8 cellular contexts compared by ENCODE assay signal in the genomic region with DNA sequence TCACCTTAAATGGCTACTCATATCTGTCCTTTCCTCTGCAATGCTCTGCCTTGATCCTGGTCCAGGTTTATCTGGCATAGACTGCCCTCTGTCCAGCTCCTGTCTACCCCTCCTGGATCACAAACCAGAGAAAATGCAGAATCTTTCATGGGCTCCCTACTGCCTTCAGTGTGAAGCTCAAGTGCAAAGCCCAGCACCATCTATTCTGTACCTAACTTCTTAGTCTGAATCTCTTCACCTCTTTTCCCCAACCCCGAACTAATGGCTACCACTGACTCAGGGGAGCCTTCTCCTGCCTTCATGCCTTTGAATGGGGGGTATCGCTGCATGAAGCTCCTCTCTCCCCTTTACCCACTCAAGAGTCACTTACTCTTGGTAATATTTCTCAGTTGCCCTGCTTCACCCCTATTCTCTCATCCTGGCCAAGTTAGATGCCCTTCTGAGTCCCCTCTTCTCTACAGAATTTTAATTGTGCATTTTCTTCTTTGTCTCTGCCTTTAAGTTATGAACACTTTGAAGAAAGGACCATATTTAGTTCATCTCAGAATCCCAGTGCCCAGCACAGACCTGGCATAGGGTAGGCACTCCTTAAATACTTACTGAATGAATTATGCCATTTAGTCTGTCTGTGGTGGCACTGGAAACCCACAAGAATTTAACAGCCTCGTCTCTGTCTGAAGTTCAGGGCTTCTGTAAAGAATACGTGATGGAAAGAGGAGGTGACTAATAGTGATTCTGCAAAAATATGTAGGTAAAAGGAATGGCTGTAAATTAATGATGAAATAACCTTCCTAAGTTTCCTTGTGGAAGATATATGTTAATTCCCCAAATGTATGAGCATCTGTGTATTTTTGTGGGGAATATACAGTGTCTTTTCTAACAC.
DNase-seq lines count a peak whose midpoint lies in the region; ATAC-seq and TF ChIP-seq lines count a peak whose summit lies in the region.

No MANE protein-coding gene starts in this region.

- H3K27me3 Mint-ChIP-seq in activated T-helper 17 cell treated with anti-CD3 and anti-CD28 coated beads, Interleukin-2, amount 50 U/mL, for 72 hours = no peaks in the 10 kb centered on the region

- no peak overlapping the region; the same call in 1 of the 2 replicates for H3K27ac ChIP-seq in IMR-90 (ENCODE audit: insufficient read depth, low read length)
- H3K27ac ChIP-seq in spleen = peak overlapping the region in 2 of 8 donors; percentile 16 to 78
- H3K27ac ChIP-seq in testis = no peak overlapping the region

- BruUV-seq in IMR-90 (replicated peaks; lab: Mats Ljungman, UMichigan) = no TSS peak

- peak overlapping the region; percentile 79; the same call in 1 of the 2 replicates for H2AK5ac ChIP-seq in IMR-90 (ENCODE audit: low read depth, low read length)

- peak overlapping the region; percentile 59 to 76; a peak in 3 of 4 replicates for H4K8ac ChIP-seq in IMR-90 (ENCODE audit: low read depth in 2 of 2, low read length in 2 of 2)

- H2AFZ ChIP-seq in IMR-90 (replicated peaks; ENCODE audit: low read length, poor library complexity) = no peak overlapping the region

- no peak for TF ChIP-seq POLR2A in IMR-90 (IDR thresholded peaks at IDR 0.05; ENCODE audit: low read depth, low read length)
- no peak for TF ChIP-seq POLR2A in spleen (IDR thresholded peaks at IDR 0.05)
- no peak for TF ChIP-seq POLR2A in testis (IDR thresholded peaks at IDR 0.05)

- peak overlapping the region; percentile 92 for H2BK20ac ChIP-seq in IMR-90 (ENCODE audit: low read depth, low read length)

- H2BK15ac ChIP-seq in IMR-90 (ENCODE audit: low read depth, low read length) = peak overlapping the region; percentile 80; the same call in 2 of the 3 replicates

- in situ Hi-C loops in IMR-90 (cut with MboI; ENCODE audit: low sequenced_read_pairs) = no loop called here

- no peaks in the 10 kb centered on the region for H3K79me1 ChIP-seq in IMR-90 (ENCODE audit: low read depth in 1 of 2, low read length in 2 of 2)

- peak overlapping the region; percentile 80 for H3K27ac Mint-ChIP-seq in activated T-helper 17 cell treated with anti-CD3 and anti-CD28 coated beads, Interleukin-2, amount 50 U/mL, for 72 hours

- WGBS in IMR-90 (ENCODE audit: extremely low coverage in 2 of 2, insufficient read length in 1 of 2), 2 experiments = no CpG with 5 or more reads among the region's 4 CpGs
- 62 to 69% (median 65%) methylated on average over 4 of the region's 4 CpGs for WGBS in spleen, 5 donors
- 82 to 83% methylated on average over 4 of the region's 4 CpGs for WGBS in testis, 2 donors

- H3K4me1 ChIP-seq in IMR-90 (ENCODE audit: control insufficient read depth, insufficient read depth, low read length) = peaks cover 14% of the 10 kb centered on the region; the same call in 1 of the 2 replicates
- H3K4me1 ChIP-seq in spleen = peaks cover 6 to 57% (median 37%) of the 10 kb centered on the region in 6 donors
- peaks cover 11% of the 10 kb centered on the region for H3K4me1 ChIP-seq in testis

- peak; percentile 59 for ATAC-seq in IMR-90 (ENCODE audit: low read depth)
- ATAC-seq in activated T-helper 17 cell treated with anti-CD3 and anti-CD28 coated beads, Interleukin-2, amount 50 U/mL, for 72 hours (replicated peaks) = peak; percentile 86

- H4K91ac ChIP-seq in IMR-90 (ENCODE audit: insufficient read depth, low read depth, low read length) = peak overlapping the region; percentile 81

- DNase-seq in BJ (ENCODE audit: low read depth) (peak; percentile 47), IMR-90 (peak; percentile 77), kidney epithelial cell (ENCODE audit: low read depth) (peak; percentile 96), spleen (no peak), testis (no peak), midbrain (lab: John Stamatoyannopoulos, UW) (no peak)
- DNase-seq in activated effector memory CD4-positive, alpha-beta T cell treated with anti-CD3 and anti-CD28 coated beads, Interleukin-2, amount 50 U/mL, for 16 hours = no peak

- H4K5ac ChIP-seq in IMR-90 (ENCODE audit: low read depth, low read length) = peak overlapping the region; percentile 30; the same call in 1 of the 2 replicates

- CTCF ChIA-PET in BJ (lab: Yijun Ruan, JAX) (no interaction called here), IMR-90 (lab: Yijun Ruan, JAX) (interaction anchor here (0.6 to 0.7 kb wide), 2 partner anchors 43 to 140 kb away, joined by 3 read pairs; no protein-coding TSS in a partner anchor)

- H3K56ac ChIP-seq in IMR-90 (ENCODE audit: extremely low read depth, insufficient read depth, low read length) = peak overlapping the region; percentile 35; the same call in 1 of the 2 replicates

- intact Hi-C loops in IMR-90 (cut with micrococcal nuclease) = no loop called here
- intact Hi-C loops in spleen (cut with DNase I; ENCODE audit: low total_unique reads) = no loop called here
- intact Hi-C loops in testis (cut with DNase I; ENCODE audit: low total_unique reads) = no loop called here

- dilution Hi-C loops in IMR-90 (cut with HindIII; ENCODE audit: low sequenced_read_pairs, unreplicated experiment) = no loop called here

- H3K4me3 Mint-ChIP-seq in activated T-helper 17 cell treated with anti-CD3 and anti-CD28 coated beads, Interleukin-2, amount 50 U/mL, for 72 hours = peak overlapping the region; percentile 62

- peak overlapping the region; percentile 77 for H3K4ac ChIP-seq in IMR-90 (ENCODE audit: low read depth, low read length)

- peak overlapping the region; percentile 6; the same call in 1 of the 2 replicates for H3K4me2 ChIP-seq in IMR-90 (ENCODE audit: low read depth, low read length)

- H3K14ac ChIP-seq in IMR-90 (replicated peaks; ENCODE audit: low read depth, low read length) = peak overlapping the region; percentile 49; the same call in 1 of the 2 replicates

- H3K9ac ChIP-seq in IMR-90 (ENCODE audit: low read depth, low read length) = no peak overlapping the region

- POLR2A ChIA-PET in BJ (lab: Charles Lee) (interaction anchor here (0.6 kb wide), 1 partner anchor 232 kb away, joined by 3 read pairs; no protein-coding TSS in a partner anchor), IMR-90 (lab: Charles Lee; ENCODE audit: unreplicated experiment) (no interaction called here)

- H4K20me1 ChIP-seq in IMR-90 (ENCODE audit: insufficient read depth, low read length) = no peaks in the 10 kb centered on the region

- H3K9me3 ChIP-seq in IMR-90 (ENCODE audit: control insufficient read depth, insufficient read depth, low read length) = no peaks in the 10 kb centered on the region
- peaks cover 0 to 6% (median 0%) of the 10 kb centered on the region in 8 donors for H3K9me3 ChIP-seq in spleen
- no peaks in the 10 kb centered on the region for H3K9me3 ChIP-seq in testis

- H3K4me3 ChIP-seq in BJ (ENCODE audit: low read depth, low read length) (no peak overlapping the region), IMR-90 (ENCODE audit: insufficient read depth, low read depth, low read length) (no peak overlapping the region), kidney epithelial cell (ENCODE audit: low read depth, low read length) (no peak overlapping the region), spleen (no peak overlapping the region), testis (no peak overlapping the region)

- no peak overlapping the region for H2AK9ac ChIP-seq in IMR-90 (replicated peaks; ENCODE audit: low read depth, low read length, poor library complexity)

- 0 out of 2 replicates have a peak overlapping the region, but pooled peaks have one; percentile 61 for H3K23ac ChIP-seq in IMR-90 (ENCODE audit: low read depth, low read length)

- TF ChIP-seq CTCF in BJ (IDR thresholded peaks at IDR 0.05; ENCODE audit: insufficient read depth, low read depth, low read length) = no peak
- TF ChIP-seq CTCF in IMR-90 (conservative IDR thresholded peaks at IDR 0.05; ENCODE audit: low read depth, low read length) = no peak
- TF ChIP-seq CTCF in kidney epithelial cell (IDR thresholded peaks at IDR 0.05; ENCODE audit: insufficient read depth, low read length, poor library complexity, severe bottlenecking) = no peak
- TF ChIP-seq CTCF in spleen (IDR thresholded peaks at IDR 0.05 in 8 of 11, conservative IDR thresholded peaks at IDR 0.05 in 3 of 11) = no peak
- TF ChIP-seq CTCF in testis (IDR thresholded peaks at IDR 0.05) = no peak

- no peak for TF ChIP-seq RAD21 in IMR-90 (IDR thresholded peaks at IDR 0.05; ENCODE audit: low read length)

- H3K9me1 ChIP-seq in IMR-90 (ENCODE audit: insufficient read depth, low read length) = peaks cover 7% of the 10 kb centered on the region; the same call in 1 of the 2 replicates

- H3K36me3 ChIP-seq in BJ (ENCODE audit: control insufficient read depth, insufficient read depth, low read length) (no peaks in the 10 kb centered on the region), IMR-90 (ENCODE audit: control insufficient read depth, insufficient read depth, low read length) (no peaks in the 10 kb centered on the region), kidney epithelial cell (ENCODE audit: control insufficient read depth, insufficient read depth, low read length) (no peaks in the 10 kb centered on the region), spleen (no peaks in the 10 kb centered on the region), testis (ENCODE audit: low read depth, missing control alignments) (no peaks in the 10 kb centered on the region)

- no peaks in the 10 kb centered on the region for H3K27me3 ChIP-seq in BJ (ENCODE audit: control insufficient read depth, insufficient read depth, low read length)
- no peaks in the 10 kb centered on the region for H3K27me3 ChIP-seq in IMR-90 (ENCODE audit: control insufficient read depth, insufficient read depth, low read length)
- H3K27me3 ChIP-seq in kidney epithelial cell (ENCODE audit: control insufficient read depth, insufficient read depth, low read length) = no peaks in the 10 kb centered on the region
- no peaks in the 10 kb centered on the region for H3K27me3 ChIP-seq in spleen (replicated peaks in 1 of 7)
- H3K27me3 ChIP-seq in testis = no peaks in the 10 kb centered on the region

- peak overlapping the region; percentile 52 for H2BK5ac ChIP-seq in IMR-90 (ENCODE audit: low read depth, low read length, poor library complexity, severe bottlenecking)

- no peaks in the 10 kb centered on the region for H3K36me3 Mint-ChIP-seq in activated T-helper 17 cell treated with anti-CD3 and anti-CD28 coated beads, Interleukin-2, amount 50 U/mL, for 72 hours (ENCODE audit: low read depth)

- H3K18ac ChIP-seq in IMR-90 (ENCODE audit: low read depth, low read length) = peak overlapping the region; percentile 34; the same call in 1 of the 2 replicates

- peak overlapping the region; percentile 90 for H2BK120ac ChIP-seq in IMR-90 (ENCODE audit: low read depth, low read length)

- peaks cover 43% of the 10 kb centered on the region for H3K4me1 Mint-ChIP-seq in activated T-helper 17 cell treated with anti-CD3 and anti-CD28 coated beads, Interleukin-2, amount 50 U/mL, for 72 hours

- H3K9me3 Mint-ChIP-seq in activated T-helper 17 cell treated with anti-CD3 and anti-CD28 coated beads, Interleukin-2, amount 50 U/mL, for 72 hours = peaks cover 4% of the 10 kb centered on the region

TF ChIP-seq in IMR-90, 13 proteins besides CTCF, POLR2A, EP300 and RAD21 (continues in another document):
- peak; percentile 56; the same call in 1 of the 2 replicates for TF ChIP-seq CEBPB (IDR thresholded peaks at IDR 0.05; ENCODE audit: low read depth, low read length)
- no peak for TF ChIP-seq SMC3 (IDR thresholded peaks at IDR 0.05; ENCODE audit: low read depth, low read length)
- TF ChIP-seq FOS (IDR thresholded peaks at IDR 0.05; ENCODE audit: low read depth, low read length) = peak; percentile 17; the same call in 1 of the 2 replicates
- TF ChIP-seq NFE2L2 (IDR thresholded peaks at IDR 0.05; ENCODE audit: low read depth, low read length) = peak; percentile 86

Comparison
In these comparisons a context has a peak if more than half of its experiments do, and no peak if none do; other contexts are left out.
1. DNase-seq: peak in BJ (single experiment), IMR-90 (single experiment) and kidney epithelial cell (single experiment); none in spleen (single experiment), testis (single experiment), midbrain (single experiment) and activated effector memory CD4-positive, alpha-beta T cell treated with anti-CD3 and anti-CD28 coated beads, Interleukin-2, amount 50 U/mL, for 16 hours (single experiment).